27 cellular contexts compared by ENCODE assay signal in the genomic region with DNA sequence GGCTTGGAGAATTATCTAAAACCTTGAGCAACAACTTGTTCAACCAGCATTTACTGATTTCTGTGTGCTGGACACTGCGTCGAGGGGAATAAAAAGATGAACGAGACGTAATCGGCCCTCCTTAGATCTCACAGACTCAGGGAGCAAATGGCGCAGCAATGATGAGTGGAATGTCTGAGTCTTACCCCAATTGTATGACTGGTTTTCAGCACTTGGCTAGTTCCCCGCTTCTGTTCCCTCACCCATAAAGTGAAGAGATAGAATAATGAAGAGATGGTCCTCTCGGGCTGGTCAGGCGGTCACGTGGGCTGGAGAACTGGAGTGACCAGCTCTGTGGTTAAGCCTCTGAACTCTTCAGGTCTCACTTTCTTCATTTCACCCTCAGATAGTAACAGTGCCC. TPM values are rescaled to one million over a fixed set of nuclear protein-coding genes. Genes with fewer than 3 reads are reported as not detected.
"Had no signal": no experiment of that assay in that cellular context is flagged by ENCODE, and none has a peak within 500 bp of the region (broad histone marks: within the 10 kb centered on the region; RNA-seq: fewer than 3 reads in every experiment).

No MANE protein-coding gene starts in this region.

- H3K9me3 Mint-ChIP-seq: activated CD4-positive, alpha-beta memory T cell treated with anti-CD3 and anti-CD28 coated beads, Interleukin-2, amount 10 ng/mL, durations not matched to agents 7 days and 5 days; activated T-helper 17 cell treated with anti-CD3 and anti-CD28 coated beads, Interleukin-2, amount 50 U/mL, for 72 hours had no signal

- H3K4me3 Mint-ChIP-seq: activated CD4-positive, alpha-beta memory T cell treated with anti-CD3 and anti-CD28 coated beads, Interleukin-2, amount 10 ng/mL, durations not matched to agents 7 days and 5 days; activated CD4-positive, alpha-beta T cell treated with anti-CD3 and anti-CD28 coated beads for 36 hours; activated naive CD4-positive, alpha-beta T cell treated with anti-CD3 and anti-CD28 coated beads for 36 hours; activated naive CD8-positive, alpha-beta T cell; activated T-helper 17 cell treated with anti-CD3 and anti-CD28 coated beads, Interleukin-2, amount 50 U/mL, for 72 hours; T-helper 17 cell had no signal

- ATAC-seq: activated CD4-positive, alpha-beta T cell treated with anti-CD3 and anti-CD28 coated beads for 36 hours; activated T-helper 17 cell treated with anti-CD3 and anti-CD28 coated beads, Interleukin-2, amount 50 U/mL, for 72 hours; T-helper 17 cell had no signal

- H3K27ac ChIP-seq: colonic mucosa, SJSA1, VCaP had no signal

- H3K4me1 Mint-ChIP-seq: activated CD4-positive, alpha-beta memory T cell treated with anti-CD3 and anti-CD28 coated beads, Interleukin-2, amount 10 ng/mL, durations not matched to agents 7 days and 5 days; activated CD4-positive, alpha-beta T cell treated with anti-CD3 and anti-CD28 coated beads for 36 hours; activated T-helper 17 cell treated with anti-CD3 and anti-CD28 coated beads, Interleukin-2, amount 50 U/mL, for 72 hours; T-helper 17 cell had no signal

- H3K27ac Mint-ChIP-seq: activated CD4-positive, alpha-beta memory T cell treated with anti-CD3 and anti-CD28 coated beads, Interleukin-2, amount 10 ng/mL, durations not matched to agents 7 days and 5 days; activated CD4-positive, alpha-beta T cell treated with anti-CD3 and anti-CD28 coated beads for 36 hours; activated naive CD4-positive, alpha-beta T cell treated with anti-CD3 and anti-CD28 coated beads for 36 hours; activated naive CD8-positive, alpha-beta T cell; activated T-helper 17 cell treated with anti-CD3 and anti-CD28 coated beads, Interleukin-2, amount 50 U/mL, for 72 hours; T-helper 17 cell had no signal

- H3K9me3 ChIP-seq: colonic mucosa, SJSA1 had no signal

- H3K36me3 Mint-ChIP-seq: activated naive CD8-positive, alpha-beta T cell had no signal

- H3K4me1 ChIP-seq: colonic mucosa, SJSA1 had no signal

- H3K36me3 ChIP-seq: colonic mucosa, SJSA1 had no signal

- H3K4me3 ChIP-seq: colonic mucosa, SJSA1 had no signal

- H3K27me3 ChIP-seq: colonic mucosa had no signal

- DNase-seq: activated CD4-positive, alpha-beta memory T cell treated with anti-CD3 and anti-CD28 coated beads, Interleukin-2, amount 10 ng/mL, durations not matched to agents 7 days and 5 days; activated CD4-positive, alpha-beta T cell treated with anti-CD3 and anti-CD28 coated beads for 36 hours; activated CD4-positive, alpha-beta T cell treated with anti-CD3 and anti-CD28 coated beads, Interleukin-2, amount 50 U/mL, for 1 hour; activated gamma-delta T cell; activated naive CD4-positive, alpha-beta T cell treated with anti-CD3 and anti-CD28 coated beads for 36 hours; activated T-cell treated with anti-CD3 and anti-CD28 coated beads for 4 hours; activated T-cell treated with anti-CD3 and anti-CD28 coated beads, Interleukin-2, amount 50 U/mL, for 48 hours; caudate nucleus; colonic mucosa; NCI-H1048; NCI-H146; NCI-H187 treated with DMSO at 0.1 percent for 48 hours; NCI-H2107; NCI-H345; NCI-H510A; NCI-H526 treated with DMSO at 0.1 percent for 48 hours; NCI-H82; Right ventricle myocardium superior; RPMI8226; T-helper 17 cell; T1000 had no signal

- H3K27me3 Mint-ChIP-seq: activated CD4-positive, alpha-beta memory T cell treated with anti-CD3 and anti-CD28 coated beads, Interleukin-2, amount 10 ng/mL, durations not matched to agents 7 days and 5 days had no signal

RNA-seq across cellular contexts. Expression of gene GATA6, which starts 17.3 kb away (rescaled TPM):
- total RNA-seq: activated CD4-positive, alpha-beta memory T cell treated with anti-CD3 and anti-CD28 coated beads, Interleukin-2, amount 10 ng/mL, durations not matched to agents 7 days and 5 days; activated CD4-positive, alpha-beta T cell treated with anti-CD3 and anti-CD28 coated beads for 36 hours; activated CD8-positive, alpha-beta memory T cell treated with anti-CD3 and anti-CD28 coated beads for 36 hours; activated naive CD4-positive, alpha-beta T cell treated with anti-CD3 and anti-CD28 coated beads for 36 hours; activated T-helper 17 cell treated with anti-CD3 and anti-CD28 coated beads, Interleukin-2, amount 50 U/mL, for 72 hours; OCI-LY7; T-helper 17 cell had no signal
